In the genomic region with DNA sequence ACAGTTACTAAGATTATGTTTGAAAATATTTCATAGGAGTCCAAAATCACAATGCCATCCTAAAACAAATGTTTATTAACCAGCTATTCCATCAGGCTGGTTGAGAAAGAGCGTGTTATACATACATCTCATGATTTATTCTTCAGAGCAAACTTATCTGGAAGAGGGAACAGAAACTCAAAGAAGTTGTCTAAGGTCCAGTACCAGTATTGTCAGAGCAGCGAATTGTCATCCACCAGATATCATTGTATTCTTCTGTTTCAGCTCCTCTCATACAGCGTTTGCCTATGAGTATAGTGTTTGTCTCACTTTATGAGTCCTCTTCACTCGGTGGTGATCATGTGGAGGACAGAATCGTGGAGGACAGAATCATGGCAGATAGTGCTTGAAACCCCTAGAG, we compare ENCODE assay signal across 19 cellular contexts.
DNase-seq lines count a peak whose midpoint lies in the region; ATAC-seq and TF ChIP-seq lines count a peak whose summit lies in the region.
"Had no signal": no experiment of that assay in that cellular context is flagged by ENCODE, and none has a peak within 500 bp of the region (broad histone marks: within the 10 kb centered on the region; RNA-seq: fewer than 3 reads in every experiment).

No MANE protein-coding gene starts in this region.

- WGBS in mesenchymal stem cell = 97% methylated on average over 5 of the region's 5 CpGs

- no peaks in the 10 kb centered on the region for H3K79me1 ChIP-seq in mesenchymal stem cell (replicated peaks; ENCODE audit: low read length, poor library complexity, severe bottlenecking)

- no TSS peak for BruUV-seq in A673 (replicated peaks; lab: Mats Ljungman, UMichigan)

- no peaks in the 10 kb centered on the region for H3K27me3 ChIP-seq in left ventricle myocardium inferior (ENCODE audit: low read depth)
- H3K27me3 ChIP-seq in dorsolateral prefrontal cortex = no peaks in the 10 kb centered on the region
- no peaks in the 10 kb centered on the region for H3K27me3 ChIP-seq in mesenchymal stem cell (ENCODE audit: control insufficient read depth in 1 of 2, insufficient read depth in 1 of 2, low read length in 2 of 2)
- H3K27me3 ChIP-seq in A673 (replicated peaks; ENCODE audit: insufficient read depth, low read depth, low read length, poor library complexity) = no peaks in the 10 kb centered on the region
- no peaks in the 10 kb centered on the region for H3K27me3 ChIP-seq in naive thymus-derived CD4-positive, alpha-beta T cell (ENCODE audit: control insufficient read depth in 2 of 2, insufficient read depth in 2 of 2, low read length in 2 of 2)

- H3K9me3 Mint-ChIP-seq in naive thymus-derived CD4-positive, alpha-beta T cell = peaks cover 0 to 9% (median 2%) of the 10 kb centered on the region in 11 donors

- H2AFZ ChIP-seq in mesenchymal stem cell (ENCODE audit: low read depth, low read length) = no peak overlapping the region

- H3K27ac ChIP-seq in left ventricle myocardium inferior (replicated peaks) (peak overlapping the region; percentile 46), dorsolateral prefrontal cortex (peak overlapping the region in 58 of 59 donors; percentile 12 to 96 (median 83)), mesenchymal stem cell (ENCODE audit: low read length, poor library complexity, severe bottlenecking) (no peak overlapping the region), A673 (ENCODE audit: low read depth, low read length, poor library complexity, severe bottlenecking) (no peak overlapping the region)
- no peak overlapping the region for H3K27ac ChIP-seq in naive thymus-derived CD4-positive, alpha-beta T cell (ENCODE audit: low read depth, low read length)
- H3K27ac ChIP-seq: 22Rv1 had no signal

- H4K8ac ChIP-seq in mesenchymal stem cell (ENCODE audit: low read length) = no peak overlapping the region

- no peak overlapping the region for H3K27ac Mint-ChIP-seq in naive thymus-derived CD4-positive, alpha-beta T cell
- H3K27ac Mint-ChIP-seq: CD4-positive, alpha-beta T cell had no signal

- no peak overlapping the region for H3K4me3 Mint-ChIP-seq in naive thymus-derived CD4-positive, alpha-beta T cell
- H3K4me3 Mint-ChIP-seq: CD4-positive, alpha-beta T cell had no signal

- H2BK5ac ChIP-seq in mesenchymal stem cell (ENCODE audit: low read depth, low read length, poor library complexity, severe bottlenecking) = no peak overlapping the region

- no peak overlapping the region for H3K14ac ChIP-seq in mesenchymal stem cell (ENCODE audit: low read length in 2 of 2)

- H4K91ac ChIP-seq in mesenchymal stem cell (ENCODE audit: low read length) = no peak overlapping the region

- no peak overlapping the region for H3K18ac ChIP-seq in mesenchymal stem cell (ENCODE audit: low read depth in 1 of 2, low read length in 2 of 2)

- H2BK120ac ChIP-seq in mesenchymal stem cell (ENCODE audit: low read depth, low read length) = no peak overlapping the region

- H3K4me1 ChIP-seq in left ventricle myocardium inferior = no peaks in the 10 kb centered on the region
- peaks cover 12% of the 10 kb centered on the region for H3K4me1 ChIP-seq in mesenchymal stem cell (ENCODE audit: control insufficient read depth, insufficient read depth, low read depth, low read length)
- no peaks in the 10 kb centered on the region for H3K4me1 ChIP-seq in A673 (ENCODE audit: insufficient read depth, low read length, poor library complexity, severe bottlenecking)
- H3K4me1 ChIP-seq in naive thymus-derived CD4-positive, alpha-beta T cell (ENCODE audit: control insufficient read depth in 2 of 2, insufficient read depth in 2 of 2, low read length in 2 of 2) = no peaks in the 10 kb centered on the region
- H3K4me1 ChIP-seq: Caco-2, HAP-1 had no signal

- POLR2A ChIA-PET in A673 (lab: Charles Lee; ENCODE audit: low non-redundant PET) = no interaction called here
- POLR2A ChIA-PET in naive thymus-derived CD4-positive, alpha-beta T cell (lab: Charles Lee) = no interaction called here

- no peak overlapping the region for H3K4me3 ChIP-seq in left ventricle myocardium inferior
- no peak overlapping the region for H3K4me3 ChIP-seq in dorsolateral prefrontal cortex
- no peak overlapping the region for H3K4me3 ChIP-seq in mesenchymal stem cell (ENCODE audit: insufficient read depth in 1 of 2, low read depth in 1 of 2, low read length in 2 of 2)
- no peak overlapping the region for H3K4me3 ChIP-seq in A673 (ENCODE audit: low read depth, low read length, poor library complexity, severe bottlenecking)
- H3K4me3 ChIP-seq in naive thymus-derived CD4-positive, alpha-beta T cell (ENCODE audit: low read length) = no peak overlapping the region
- H3K4me3 ChIP-seq: HAP-1, K562 had no signal

- no peaks in the 10 kb centered on the region for H3K4me1 Mint-ChIP-seq in naive thymus-derived CD4-positive, alpha-beta T cell

- peaks cover 0 to 8% (median 0%) of the 10 kb centered on the region in 5 donors for H3K27me3 Mint-ChIP-seq in naive thymus-derived CD4-positive, alpha-beta T cell
- H3K27me3 Mint-ChIP-seq: CD4-positive, alpha-beta T cell had no signal

- intact Hi-C loops in left ventricle myocardium inferior (cut with micrococcal nuclease) = no loop called here
- intact Hi-C loops in left ventricle myocardium superior (cut with micrococcal nuclease) = no loop called here
- intact Hi-C loops in dorsolateral prefrontal cortex (cut with DNase I) = loop anchor here in 1 of 2 donors (5.0 kb wide), 1 partner anchor 227 kb away; no protein-coding TSS in a partner anchor
- intact Hi-C loops in A673 (cut with micrococcal nuclease; ENCODE audit: unreplicated experiment) = no loop called here
- intact Hi-C loops in naive thymus-derived CD4-positive, alpha-beta T cell (cut with micrococcal nuclease) = no loop called here

- no peak overlapping the region for H2BK12ac ChIP-seq in mesenchymal stem cell (ENCODE audit: low read length in 2 of 2)

- no peak overlapping the region for H2BK15ac ChIP-seq in mesenchymal stem cell (ENCODE audit: low read depth, poor library complexity, severe bottlenecking)

- no peak overlapping the region for H3K4me2 ChIP-seq in mesenchymal stem cell (ENCODE audit: low read length, poor library complexity, severe bottlenecking)

- CTCF ChIA-PET in A673 (lab: Charles Lee) = no interaction called here
- CTCF ChIA-PET in naive thymus-derived CD4-positive, alpha-beta T cell (lab: Charles Lee) = no interaction called here

- TF ChIP-seq CTCF in left ventricle myocardium inferior (IDR thresholded peaks at IDR 0.05; ENCODE audit: borderline replicate concordance) = no peak
- no peak for TF ChIP-seq CTCF in dorsolateral prefrontal cortex (IDR thresholded peaks at IDR 0.05 in 54 of 56, conservative IDR thresholded peaks at IDR 0.05 in 2 of 56; ENCODE audit: low read depth in 1 of 56, partially characterized antibody in 56 of 56)
- no peak for TF ChIP-seq CTCF in A673 (conservative IDR thresholded peaks at IDR 0.05; ENCODE audit: low read depth, low read length)

- DNase-seq in left ventricle myocardium inferior (no peak), left ventricle myocardium superior (no peak), dorsolateral prefrontal cortex (no peak), mesenchymal stem cell (no peak), NCI-H510A treated with DMSO at 0.1 percent for 48 hours (lab: John Stamatoyannopoulos, UW) (no peak), A673 (ENCODE audit: low spot score) (no peak), glomerular visceral epithelial cell (ENCODE audit: extremely low spot score) (no peak)
- DNase-seq in naive thymus-derived CD4-positive, alpha-beta T cell = no peak
- DNase-seq: Caco-2; CD4-positive, alpha-beta T cell; NCI-H1105; NCI-H2081; NCI-H2171 treated with DMSO at 0.1 percent for 48 hours; NCI-H446; NCI-H69; Right ventricle myocardium superior had no signal

- H3K36me3 ChIP-seq in left ventricle myocardium inferior (no peaks in the 10 kb centered on the region), mesenchymal stem cell (ENCODE audit: control insufficient read depth in 1 of 2, insufficient read depth in 2 of 2, low read depth in 1 of 2, low read length in 2 of 2) (no peaks in the 10 kb centered on the region), A673 (ENCODE audit: insufficient read depth, low read length, poor library complexity, severe bottlenecking) (no peaks in the 10 kb centered on the region)
- no peaks in the 10 kb centered on the region for H3K36me3 ChIP-seq in naive thymus-derived CD4-positive, alpha-beta T cell (ENCODE audit: control insufficient read depth in 2 of 3, insufficient read depth in 3 of 3, low read length in 3 of 3)
- H3K36me3 ChIP-seq: HAP-1 had no signal

- no peak for ATAC-seq in left ventricle myocardium superior
- ATAC-seq in naive thymus-derived CD4-positive, alpha-beta T cell = no peak
- ATAC-seq: K562 had no signal

- H3K9me3 ChIP-seq in left ventricle myocardium inferior (replicated peaks) (no peaks in the 10 kb centered on the region), mesenchymal stem cell (ENCODE audit: control insufficient read depth, low read length) (peaks cover 2% of the 10 kb centered on the region), A673 (ENCODE audit: low read depth, low read length, poor library complexity, severe bottlenecking) (no peaks in the 10 kb centered on the region)
- H3K9me3 ChIP-seq in naive thymus-derived CD4-positive, alpha-beta T cell (ENCODE audit: control insufficient read depth in 2 of 3, low read length in 3 of 3) = no peaks in the 10 kb centered on the region
- H3K9me3 ChIP-seq: Caco-2, HAP-1 had no signal

- no peak overlapping the region for H3K23ac ChIP-seq in mesenchymal stem cell (ENCODE audit: low read length in 2 of 2)

- peaks cover 0 to 12% (median 0%) of the 10 kb centered on the region in 5 donors for H3K36me3 Mint-ChIP-seq in naive thymus-derived CD4-positive, alpha-beta T cell

- no peak overlapping the region for H3K9ac ChIP-seq in mesenchymal stem cell (ENCODE audit: low read length)

- peak overlapping the region; percentile 50 for H2AK5ac ChIP-seq in mesenchymal stem cell (ENCODE audit: low read length, severe bottlenecking)

- no peak overlapping the region for H3K4ac ChIP-seq in mesenchymal stem cell (ENCODE audit: low read depth in 1 of 2, low read length in 2 of 2)

Comparison
In these comparisons a context has a peak if more than half of its experiments do, and no peak if none do; other contexts are left out.
1. H3K27ac ChIP-seq: peak in left ventricle myocardium inferior (single experiment) and dorsolateral prefrontal cortex (58 of 59); none in mesenchymal stem cell (single experiment), A673 (single experiment) and naive thymus-derived CD4-positive, alpha-beta T cell (single experiment).